Comparison of ENCODE assay signal across 1 cellular context in the genomic region with DNA sequence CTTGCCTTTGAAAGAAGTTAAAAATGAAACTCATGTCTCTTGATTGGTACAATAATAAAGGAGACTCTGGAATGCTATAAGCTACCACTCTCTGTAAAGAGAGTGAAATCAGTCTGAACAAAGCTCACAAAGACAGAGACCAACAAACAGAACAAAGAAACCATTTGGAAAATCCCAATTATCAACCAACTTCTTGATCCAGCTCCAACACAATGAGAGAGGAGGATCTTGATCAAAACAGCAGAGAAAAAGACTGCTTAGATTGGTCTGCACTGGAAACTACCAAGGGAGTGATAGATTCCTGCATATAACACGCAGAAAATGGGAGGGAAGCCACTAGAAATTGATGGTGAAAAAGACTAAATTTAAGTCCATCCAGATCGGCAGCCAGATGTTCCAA.
TF ChIP-seq lines count a peak whose summit lies in the region.

No MANE protein-coding gene starts in this region.

TF ChIP-seq in GM23338, 12 proteins besides CTCF, POLR2A, EP300 and RAD21:
- TF ChIP-seq, protein P1, sequence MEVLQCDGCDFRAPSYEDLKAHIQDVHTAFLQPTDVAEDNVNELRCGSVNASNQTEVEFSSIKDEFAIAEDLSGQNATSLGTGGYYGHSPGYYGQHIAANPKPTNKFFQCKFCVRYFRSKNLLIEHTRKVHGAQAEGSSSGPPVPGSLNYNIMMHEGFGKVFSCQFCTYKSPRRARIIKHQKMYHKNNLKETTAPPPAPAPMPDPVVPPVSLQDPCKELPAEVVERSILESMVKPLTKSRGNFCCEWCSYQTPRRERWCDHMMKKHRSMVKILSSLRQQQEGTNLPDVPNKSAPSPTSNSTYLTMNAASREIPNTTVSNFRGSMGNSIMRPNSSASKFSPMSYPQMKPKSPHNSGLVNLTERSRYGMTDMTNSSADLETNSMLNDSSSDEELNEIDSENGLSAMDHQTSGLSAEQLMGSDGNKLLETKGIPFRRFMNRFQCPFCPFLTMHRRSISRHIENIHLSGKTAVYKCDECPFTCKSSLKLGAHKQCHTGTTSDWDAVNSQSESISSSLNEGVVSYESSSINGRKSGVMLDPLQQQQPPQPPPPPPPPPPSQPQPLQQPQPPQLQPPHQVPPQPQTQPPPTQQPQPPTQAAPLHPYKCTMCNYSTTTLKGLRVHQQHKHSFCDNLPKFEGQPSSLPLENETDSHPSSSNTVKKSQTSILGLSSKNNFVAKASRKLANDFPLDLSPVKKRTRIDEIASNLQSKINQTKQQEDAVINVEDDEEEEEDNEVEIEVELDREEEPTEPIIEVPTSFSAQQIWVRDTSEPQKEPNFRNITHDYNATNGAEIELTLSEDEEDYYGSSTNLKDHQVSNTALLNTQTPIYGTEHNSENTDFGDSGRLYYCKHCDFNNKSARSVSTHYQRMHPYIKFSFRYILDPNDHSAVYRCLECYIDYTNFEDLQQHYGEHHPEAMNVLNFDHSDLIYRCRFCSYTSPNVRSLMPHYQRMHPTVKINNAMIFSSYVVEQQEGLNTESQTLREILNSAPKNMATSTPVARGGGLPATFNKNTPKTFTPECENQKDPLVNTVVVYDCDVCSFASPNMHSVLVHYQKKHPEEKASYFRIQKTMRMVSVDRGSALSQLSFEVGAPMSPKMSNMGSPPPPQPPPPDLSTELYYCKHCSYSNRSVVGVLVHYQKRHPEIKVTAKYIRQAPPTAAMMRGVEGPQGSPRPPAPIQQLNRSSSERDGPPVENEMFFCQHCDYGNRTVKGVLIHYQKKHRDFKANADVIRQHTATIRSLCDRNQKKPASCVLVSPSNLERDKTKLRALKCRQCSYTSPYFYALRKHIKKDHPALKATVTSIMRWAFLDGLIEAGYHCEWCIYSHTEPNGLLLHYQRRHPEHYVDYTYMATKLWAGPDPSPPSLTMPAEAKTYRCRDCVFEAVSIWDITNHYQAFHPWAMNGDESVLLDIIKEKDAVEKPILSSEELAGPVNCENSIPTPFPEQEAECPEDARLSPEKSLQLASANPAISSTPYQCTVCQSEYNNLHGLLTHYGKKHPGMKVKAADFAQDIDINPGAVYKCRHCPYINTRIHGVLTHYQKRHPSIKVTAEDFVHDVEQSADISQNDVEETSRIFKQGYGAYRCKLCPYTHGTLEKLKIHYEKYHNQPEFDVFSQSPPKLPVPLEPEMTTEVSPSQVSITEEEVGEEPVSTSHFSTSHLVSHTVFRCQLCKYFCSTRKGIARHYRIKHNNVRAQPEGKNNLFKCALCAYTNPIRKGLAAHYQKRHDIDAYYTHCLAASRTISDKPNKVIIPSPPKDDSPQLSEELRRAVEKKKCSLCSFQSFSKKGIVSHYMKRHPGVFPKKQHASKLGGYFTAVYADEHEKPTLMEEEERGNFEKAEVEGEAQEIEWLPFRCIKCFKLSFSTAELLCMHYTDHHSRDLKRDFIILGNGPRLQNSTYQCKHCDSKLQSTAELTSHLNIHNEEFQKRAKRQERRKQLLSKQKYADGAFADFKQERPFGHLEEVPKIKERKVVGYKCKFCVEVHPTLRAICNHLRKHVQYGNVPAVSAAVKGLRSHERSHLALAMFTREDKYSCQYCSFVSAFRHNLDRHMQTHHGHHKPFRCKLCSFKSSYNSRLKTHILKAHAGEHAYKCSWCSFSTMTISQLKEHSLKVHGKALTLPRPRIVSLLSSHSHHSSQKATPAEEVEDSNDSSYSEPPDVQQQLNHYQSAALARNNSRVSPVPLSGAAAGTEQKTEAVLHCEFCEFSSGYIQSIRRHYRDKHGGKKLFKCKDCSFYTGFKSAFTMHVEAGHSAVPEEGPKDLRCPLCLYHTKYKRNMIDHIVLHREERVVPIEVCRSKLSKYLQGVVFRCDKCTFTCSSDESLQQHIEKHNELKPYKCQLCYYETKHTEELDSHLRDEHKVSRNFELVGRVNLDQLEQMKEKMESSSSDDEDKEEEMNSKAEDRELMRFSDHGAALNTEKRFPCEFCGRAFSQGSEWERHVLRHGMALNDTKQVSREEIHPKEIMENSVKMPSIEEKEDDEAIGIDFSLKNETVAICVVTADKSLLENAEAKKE (CRISPR knock-in tag; IDR thresholded peaks at IDR 0.05) = no peak
- TF ChIP-seq ZNF114 (CRISPR knock-in tag; IDR thresholded peaks at IDR 0.05) = no peak
- TF ChIP-seq ZNF331 (CRISPR knock-in tag; IDR thresholded peaks at IDR 0.05; ENCODE audit: low read depth) = no peak
- TF ChIP-seq, protein P2, sequence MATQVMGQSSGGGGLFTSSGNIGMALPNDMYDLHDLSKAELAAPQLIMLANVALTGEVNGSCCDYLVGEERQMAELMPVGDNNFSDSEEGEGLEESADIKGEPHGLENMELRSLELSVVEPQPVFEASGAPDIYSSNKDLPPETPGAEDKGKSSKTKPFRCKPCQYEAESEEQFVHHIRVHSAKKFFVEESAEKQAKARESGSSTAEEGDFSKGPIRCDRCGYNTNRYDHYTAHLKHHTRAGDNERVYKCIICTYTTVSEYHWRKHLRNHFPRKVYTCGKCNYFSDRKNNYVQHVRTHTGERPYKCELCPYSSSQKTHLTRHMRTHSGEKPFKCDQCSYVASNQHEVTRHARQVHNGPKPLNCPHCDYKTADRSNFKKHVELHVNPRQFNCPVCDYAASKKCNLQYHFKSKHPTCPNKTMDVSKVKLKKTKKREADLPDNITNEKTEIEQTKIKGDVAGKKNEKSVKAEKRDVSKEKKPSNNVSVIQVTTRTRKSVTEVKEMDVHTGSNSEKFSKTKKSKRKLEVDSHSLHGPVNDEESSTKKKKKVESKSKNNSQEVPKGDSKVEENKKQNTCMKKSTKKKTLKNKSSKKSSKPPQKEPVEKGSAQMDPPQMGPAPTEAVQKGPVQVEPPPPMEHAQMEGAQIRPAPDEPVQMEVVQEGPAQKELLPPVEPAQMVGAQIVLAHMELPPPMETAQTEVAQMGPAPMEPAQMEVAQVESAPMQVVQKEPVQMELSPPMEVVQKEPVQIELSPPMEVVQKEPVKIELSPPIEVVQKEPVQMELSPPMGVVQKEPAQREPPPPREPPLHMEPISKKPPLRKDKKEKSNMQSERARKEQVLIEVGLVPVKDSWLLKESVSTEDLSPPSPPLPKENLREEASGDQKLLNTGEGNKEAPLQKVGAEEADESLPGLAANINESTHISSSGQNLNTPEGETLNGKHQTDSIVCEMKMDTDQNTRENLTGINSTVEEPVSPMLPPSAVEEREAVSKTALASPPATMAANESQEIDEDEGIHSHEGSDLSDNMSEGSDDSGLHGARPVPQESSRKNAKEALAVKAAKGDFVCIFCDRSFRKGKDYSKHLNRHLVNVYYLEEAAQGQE (IDR thresholded peaks at IDR 0.05; ENCODE audit: unreplicated experiment) = no peak
- TF ChIP-seq EZH2 (IDR thresholded peaks at IDR 0.05; ENCODE audit: low read depth, unreplicated experiment) = no peak
- no peak for TF ChIP-seq NANOG (IDR thresholded peaks at IDR 0.05; ENCODE audit: borderline replicate concordance)
